In the genomic region with DNA sequence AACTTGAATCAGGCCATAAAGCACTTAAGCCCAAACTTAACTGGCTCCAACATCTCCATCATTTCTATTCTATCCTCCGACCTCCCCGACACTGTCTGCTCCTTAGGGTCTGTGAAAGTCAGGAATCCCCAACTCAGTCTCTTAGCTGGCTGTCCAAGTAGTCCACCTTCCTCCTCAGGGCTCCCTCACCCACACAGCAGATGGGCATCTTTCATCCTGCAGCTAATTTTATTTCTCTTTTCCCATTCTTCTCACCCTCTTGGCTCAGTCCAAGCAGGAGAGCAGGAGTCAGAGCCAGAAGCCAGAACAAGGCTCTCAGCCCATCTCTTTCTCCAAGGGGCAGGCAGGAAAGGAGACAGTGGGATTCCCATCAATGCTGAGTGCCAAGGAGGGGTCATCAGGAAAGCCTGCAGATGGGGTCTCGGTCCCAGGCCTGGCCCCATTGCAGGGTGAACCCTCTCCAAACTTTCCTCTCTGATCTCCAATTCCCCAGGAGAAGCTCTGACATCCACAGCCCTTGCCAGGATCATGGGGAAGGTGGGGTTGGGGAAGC, we compare ENCODE assay signal across 24 cellular contexts. TPM values are rescaled to one million over a fixed set of nuclear protein-coding genes. Genes with fewer than 3 reads are reported as not detected.
A peak's percentile ranks its signal among the peaks of the same experiment; 100 is the strongest.
DNase-seq lines count a peak whose midpoint lies in the region; ATAC-seq and TF ChIP-seq lines count a peak whose summit lies in the region.
"Had no signal": no experiment of that assay in that cellular context is flagged by ENCODE, and none has a peak within 500 bp of the region (broad histone marks: within the 10 kb centered on the region; RNA-seq: fewer than 3 reads in every experiment).

No MANE protein-coding gene starts in this region.

- H3K4me1 ChIP-seq in CD4-positive, CD25-positive, alpha-beta regulatory T cell (ENCODE audit: control insufficient read depth, insufficient read depth, low read length, poor library complexity, severe bottlenecking), result peaks cover 28% of the 10 kb centered on the region
- H3K4me1 ChIP-seq: SJCRH30 had no signal

- no peaks in the 10 kb centered on the region for H3K27me3 ChIP-seq in CD4-positive, CD25-positive, alpha-beta regulatory T cell (ENCODE audit: control insufficient read depth, insufficient read depth, low read length)
- H3K27me3 ChIP-seq: BLaER1 had no signal

- no peaks in the 10 kb centered on the region for H3K9me3 Mint-ChIP-seq in activated CD4-positive, alpha-beta T cell treated with anti-CD3 and anti-CD28 coated beads for 36 hours (ENCODE audit: low read depth)
- H3K9me3 Mint-ChIP-seq in CD4-positive, CD25-positive, alpha-beta regulatory T cell, result peaks cover 0 to 2% (median 0%) of the 10 kb centered on the region in 7 donors
- no peaks in the 10 kb centered on the region for H3K9me3 Mint-ChIP-seq in activated CD8-positive, alpha-beta T cell treated with anti-CD3 and anti-CD28 coated beads for 36 hours
- no peaks in the 10 kb centered on the region for H3K9me3 Mint-ChIP-seq in naive thymus-derived CD8-positive, alpha-beta T cell

- H3K36me3 Mint-ChIP-seq in activated CD4-positive, alpha-beta T cell treated with anti-CD3 and anti-CD28 coated beads for 36 hours (ENCODE audit: low read depth), result no peaks in the 10 kb centered on the region
- H3K36me3 Mint-ChIP-seq in CD4-positive, CD25-positive, alpha-beta regulatory T cell, result no peaks in the 10 kb centered on the region
- no peaks in the 10 kb centered on the region for H3K36me3 Mint-ChIP-seq in activated CD8-positive, alpha-beta T cell treated with anti-CD3 and anti-CD28 coated beads for 36 hours (ENCODE audit: low read depth)
- H3K36me3 Mint-ChIP-seq in naive thymus-derived CD8-positive, alpha-beta T cell, result no peaks in the 10 kb centered on the region

- DNase-seq in activated CD4-positive, alpha-beta T cell treated with anti-CD3 and anti-CD28 coated beads for 36 hours, result no peak
- DNase-seq in activated CD4-positive, alpha-beta T cell treated with anti-CD3 and anti-CD28 coated beads, Interleukin-2, amount 50 U/mL, for 1 hour, result no peak
- no peak for DNase-seq in CD4-positive, CD25-positive, alpha-beta regulatory T cell
- no peak for DNase-seq in activated CD8-positive, alpha-beta T cell treated with anti-CD3 and anti-CD28 coated beads for 36 hours
- no peak for DNase-seq in naive thymus-derived CD8-positive, alpha-beta T cell
- DNase-seq in stimulated activated naive CD4-positive, alpha-beta T cell (lab: John Stamatoyannopoulos, UW), result no peak
- DNase-seq in cerebellar nuclear complex (lab: John Stamatoyannopoulos, UW) (no peak), C1 segment of cervical spinal cord (lab: John Stamatoyannopoulos, UW) (no peak)
- DNase-seq: ACHN, EL, GF-D8, IMR-90, NCI-H1092 treated with DMSO at 0.1 percent for 48 hours, NCI-H146, NCI-H2029, NCI-H2171, NCI-H345, NCI-H524 treated with DMSO at 0.1 percent for 48 hours, NCI-H82, SJCRH30 had no signal

- ATAC-seq in activated CD4-positive, alpha-beta T cell treated with anti-CD3 and anti-CD28 coated beads for 36 hours, result no peak
- no peak for ATAC-seq in CD4-positive, CD25-positive, alpha-beta regulatory T cell (ENCODE audit: low read depth in 2 of 2)
- no peak for ATAC-seq in activated CD8-positive, alpha-beta T cell treated with anti-CD3 and anti-CD28 coated beads for 36 hours
- ATAC-seq in naive thymus-derived CD8-positive, alpha-beta T cell, result no peak
- ATAC-seq: Panc1 had no signal

- POLR2A ChIA-PET in activated CD4-positive, alpha-beta T cell treated with anti-CD3 and anti-CD28 coated beads for 36 hours (lab: Charles Lee), result no interaction called here
- POLR2A ChIA-PET in activated CD8-positive, alpha-beta T cell treated with anti-CD3 and anti-CD28 coated beads for 36 hours (lab: Charles Lee), result interaction anchor here (1.5 to 2.7 kb wide), 2 partner anchors 8 to 11 kb away, joined by 4 to 11 read pairs; no protein-coding TSS in a partner anchor
- POLR2A ChIA-PET in naive thymus-derived CD8-positive, alpha-beta T cell (lab: Charles Lee), result interaction anchor here (0.9 to 5.9 kb wide), 10 partner anchors 10 to 212 kb away, joined by 3 to 67 read pairs (median 4); no protein-coding TSS in a partner anchor

- no peaks in the 10 kb centered on the region for H3K36me3 ChIP-seq in CD4-positive, CD25-positive, alpha-beta regulatory T cell (ENCODE audit: control insufficient read depth, insufficient read depth, low read length)
- H3K36me3 ChIP-seq: BLaER1, SJCRH30 had no signal

- CTCF ChIA-PET in activated CD4-positive, alpha-beta T cell treated with anti-CD3 and anti-CD28 coated beads for 36 hours (lab: Charles Lee), result interaction anchor here (0.6 to 1.6 kb wide), 6 partner anchors 9 to 980 kb away, joined by 3 to 7 read pairs (median 4); no protein-coding TSS in a partner anchor
- CTCF ChIA-PET in activated CD8-positive, alpha-beta T cell treated with anti-CD3 and anti-CD28 coated beads for 36 hours (lab: Charles Lee), result interaction anchor here (0.6 to 4.0 kb wide), 6 partner anchors 9 to 180 kb away, joined by 3 to 20 read pairs (median 4); no protein-coding TSS in a partner anchor

- H3K4me3 ChIP-seq in CD4-positive, CD25-positive, alpha-beta regulatory T cell (ENCODE audit: low read depth, low read length), result peak overlapping the region; percentile 49
- H3K4me3 ChIP-seq: BLaER1, SJCRH30 had no signal

- H3K4me1 Mint-ChIP-seq in activated CD4-positive, alpha-beta T cell treated with anti-CD3 and anti-CD28 coated beads for 36 hours, result peaks cover 38% of the 10 kb centered on the region
- peaks cover 9 to 64% (median 32%) of the 10 kb centered on the region in 4 donors for H3K4me1 Mint-ChIP-seq in CD4-positive, CD25-positive, alpha-beta regulatory T cell
- peaks cover 51% of the 10 kb centered on the region for H3K4me1 Mint-ChIP-seq in activated CD8-positive, alpha-beta T cell treated with anti-CD3 and anti-CD28 coated beads for 36 hours (ENCODE audit: low read depth)
- peaks cover 49 to 84% (median 67%) of the 10 kb centered on the region in 4 donors for H3K4me1 Mint-ChIP-seq in naive thymus-derived CD8-positive, alpha-beta T cell

- H3K9me3 ChIP-seq in CD4-positive, CD25-positive, alpha-beta regulatory T cell (ENCODE audit: control insufficient read depth in 2 of 2, low read length in 2 of 2), result no peaks in the 10 kb centered on the region
- H3K9me3 ChIP-seq: BLaER1, SJCRH30 had no signal

- intact Hi-C loops in activated CD4-positive, alpha-beta T cell treated with anti-CD3 and anti-CD28 coated beads for 36 hours (cut with DNase I, micrococcal nuclease), result no loop called here
- intact Hi-C loops in activated CD8-positive, alpha-beta T cell treated with anti-CD3 and anti-CD28 coated beads for 36 hours (cut with micrococcal nuclease), result no loop called here

- H3K27ac Mint-ChIP-seq in activated CD4-positive, alpha-beta T cell treated with anti-CD3 and anti-CD28 coated beads for 36 hours, result peak overlapping the region; percentile 3
- H3K27ac Mint-ChIP-seq in CD4-positive, CD25-positive, alpha-beta regulatory T cell, result peak overlapping the region; percentile 78 to 94 (median 93)
- H3K27ac Mint-ChIP-seq in activated CD8-positive, alpha-beta T cell treated with anti-CD3 and anti-CD28 coated beads for 36 hours, result peak overlapping the region; percentile 1
- H3K27ac Mint-ChIP-seq in naive thymus-derived CD8-positive, alpha-beta T cell, result peak overlapping the region; percentile 84 to 99 (median 94)

- H3K27me3 Mint-ChIP-seq in activated CD4-positive, alpha-beta T cell treated with anti-CD3 and anti-CD28 coated beads for 36 hours, result peaks cover 4% of the 10 kb centered on the region
- H3K27me3 Mint-ChIP-seq in CD4-positive, CD25-positive, alpha-beta regulatory T cell, result peaks cover 15% of the 10 kb centered on the region
- H3K27me3 Mint-ChIP-seq in activated CD8-positive, alpha-beta T cell treated with anti-CD3 and anti-CD28 coated beads for 36 hours, result no peaks in the 10 kb centered on the region
- H3K27me3 Mint-ChIP-seq in naive thymus-derived CD8-positive, alpha-beta T cell, result peaks cover 0 to 8% (median 0%) of the 10 kb centered on the region in 5 donors

- no peak for TF ChIP-seq CTCF in activated CD8-positive, alpha-beta T cell treated with anti-CD3 and anti-CD28 coated beads for 36 hours (IDR thresholded peaks at IDR 0.05)

- no peak overlapping the region for H3K4me3 Mint-ChIP-seq in activated CD4-positive, alpha-beta T cell treated with anti-CD3 and anti-CD28 coated beads for 36 hours
- peak overlapping the region in 3 of 4 donors; percentile 58 to 79 (median 79) for H3K4me3 Mint-ChIP-seq in CD4-positive, CD25-positive, alpha-beta regulatory T cell
- H3K4me3 Mint-ChIP-seq in activated CD8-positive, alpha-beta T cell treated with anti-CD3 and anti-CD28 coated beads for 36 hours, result no peak overlapping the region
- peak overlapping the region in 8 of 10 donors; percentile 60 to 87 (median 78) for H3K4me3 Mint-ChIP-seq in naive thymus-derived CD8-positive, alpha-beta T cell

- H3K27ac ChIP-seq in CD4-positive, CD25-positive, alpha-beta regulatory T cell (ENCODE audit: insufficient read depth, low read length, poor library complexity, severe bottlenecking), result peak overlapping the region; percentile 64
- H3K27ac ChIP-seq: 22Rv1, BLaER1, KMS-11, SJCRH30 had no signal

RNA-seq across cellular contexts. Expression of a gene that starts 40.4 kb away (rescaled TPM):
- 10 to 100 TPM; 15.3 to 17.5 TPM for total RNA-seq in activated CD4-positive, alpha-beta T cell treated with anti-CD3 and anti-CD28 coated beads for 36 hours
- 5.5 TPM for total RNA-seq in CD4-positive, CD25-positive, alpha-beta regulatory T cell
- polyA plus RNA-seq in CD4-positive, CD25-positive, alpha-beta regulatory T cell, result 1 to 10 TPM; 3.1 to 4.6 (median 3.3) TPM
- total RNA-seq in activated CD8-positive, alpha-beta T cell treated with anti-CD3 and anti-CD28 coated beads for 36 hours, result 10 to 100 TPM; 24.9 to 26.8 TPM
- total RNA-seq in naive thymus-derived CD8-positive, alpha-beta T cell, result 1 to 10 TPM; 8.5 to 9.1 TPM
- polyA plus RNA-seq in naive thymus-derived CD8-positive, alpha-beta T cell, result 1 to 10 TPM; 4.2 to 6.5 (median 4.8) TPM

Comparison
In these comparisons a context has a peak if more than half of its experiments do, and no peak if none do; other contexts are left out.
1. H3K27ac Mint-ChIP-seq: peak in every context shown above with its lines; median percentile 94 in naive thymus-derived CD8-positive, alpha-beta T cell; 93 in CD4-positive, CD25-positive, alpha-beta regulatory T cell; 3 in activated CD4-positive, alpha-beta T cell treated with anti-CD3 and anti-CD28 coated beads for 36 hours; 1 in activated CD8-positive, alpha-beta T cell treated with anti-CD3 and anti-CD28 coated beads for 36 hours.
2. H3K4me3 Mint-ChIP-seq: peak in CD4-positive, CD25-positive, alpha-beta regulatory T cell (3 of 4) and naive thymus-derived CD8-positive, alpha-beta T cell (8 of 10); none in activated CD4-positive, alpha-beta T cell treated with anti-CD3 and anti-CD28 coated beads for 36 hours (single experiment) and activated CD8-positive, alpha-beta T cell treated with anti-CD3 and anti-CD28 coated beads for 36 hours (single experiment).